In the genomic region with DNA sequence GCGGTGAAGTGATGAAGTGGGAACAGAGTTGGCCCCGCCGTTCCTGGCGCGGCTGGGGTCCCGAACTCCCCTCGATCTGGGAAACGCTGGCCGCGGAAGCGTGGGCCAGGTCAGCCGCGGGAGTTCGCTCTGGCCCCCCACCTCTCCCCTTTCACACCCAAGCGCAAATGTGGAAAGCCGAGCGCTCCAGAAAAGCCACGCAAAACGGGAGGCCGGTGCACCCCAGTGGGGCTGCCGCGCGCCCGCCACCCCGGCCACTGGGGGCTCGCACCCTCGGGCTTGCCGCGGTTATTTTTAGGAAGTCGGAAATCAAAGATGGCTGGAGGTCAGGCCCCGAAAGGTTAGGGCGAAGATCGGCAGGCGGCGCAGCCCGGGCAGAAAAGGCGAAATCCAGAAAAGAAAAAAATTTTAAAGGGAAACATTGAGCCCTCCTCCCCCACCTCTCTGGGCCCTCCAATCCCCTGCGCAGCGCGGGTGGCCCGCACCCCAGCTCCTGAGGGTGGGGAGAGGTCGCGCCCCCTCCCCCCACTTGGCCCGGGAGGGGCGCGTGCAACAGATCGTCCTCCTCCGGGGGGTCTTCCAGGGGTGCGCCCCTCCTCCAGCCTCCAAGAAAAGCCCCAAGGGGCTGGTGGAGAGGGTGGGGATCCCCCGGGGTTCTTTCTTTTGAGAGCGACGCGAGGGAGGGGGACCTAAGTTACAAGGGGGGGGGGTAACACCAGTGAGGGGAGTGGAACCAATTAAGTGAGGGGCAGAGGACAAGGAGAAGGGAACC, we compare ENCODE assay signal across 9 cellular contexts. TPM values are rescaled to one million over a fixed set of nuclear protein-coding genes. Genes with fewer than 3 reads are reported as not detected.
DNase-seq lines count a peak whose midpoint lies in the region; ATAC-seq, FAIRE-seq and TF ChIP-seq lines count a peak whose summit lies in the region.
"Had no signal": no experiment of that assay in that cellular context is flagged by ENCODE, and none has a peak within 500 bp of the region (broad histone marks: within the 10 kb centered on the region; RNA-seq: fewer than 3 reads in every experiment).

No MANE protein-coding gene starts in this region.

- no TSS peak for BruUV-seq in Caco-2 (replicated peaks; lab: Mats Ljungman, UMichigan)

- CTCF ChIA-PET in Caco-2 (lab: Charles Lee), result no interaction called here

- ATAC-seq in GM21619 (IDR thresholded peaks at IDR 0.05; ENCODE audit: unreplicated experiment), result no peak

- no peak for TF ChIP-seq EP300 in ovary (IDR thresholded peaks at IDR 0.05)

- H3K4me3 ChIP-seq in Caco-2 (ENCODE audit: low read depth, low read length) (peak overlapping the region; percentile 54), esophagus (ENCODE audit: low read depth in 1 of 2, low read length in 2 of 2) (peak overlapping the region; percentile 41 to 50), ovary (peak overlapping the region; percentile 1)

- POLR2A ChIA-PET in Caco-2 (lab: Charles Lee), result no interaction called here

- peak overlapping the region; percentile 98 for H3K4me3 Mint-ChIP-seq in Caco-2 (ENCODE audit: unreplicated experiment)

- no peak overlapping the region for H3K27ac ChIP-seq in esophagus (ENCODE audit: low read depth in 2 of 2, low read length in 1 of 2)
- H3K27ac ChIP-seq in ovary, result no peak overlapping the region

- no peak for TF ChIP-seq POLR2A in ovary (IDR thresholded peaks at IDR 0.05)

- H3K9me3 ChIP-seq in Caco-2 (no peaks in the 10 kb centered on the region), esophagus (ENCODE audit: control insufficient read depth in 2 of 2, insufficient read depth in 1 of 2, low read depth in 1 of 2, low read length in 1 of 2) (no peaks in the 10 kb centered on the region), ovary (no peaks in the 10 kb centered on the region)

- H3K27me3 ChIP-seq in Caco-2 (replicated peaks; ENCODE audit: control insufficient read depth, insufficient read depth, low read length) (no peaks in the 10 kb centered on the region), esophagus (ENCODE audit: control insufficient read depth in 1 of 2, insufficient read depth in 2 of 2, low read length in 2 of 2) (peaks cover 7 to 21% of the 10 kb centered on the region in 2 donors), ovary (no peaks in the 10 kb centered on the region)

- H3K27me3 Mint-ChIP-seq in Caco-2 (ENCODE audit: insufficient read depth, unreplicated experiment), result no peaks in the 10 kb centered on the region

- 1 to 2% methylated on average over 46 to 53 of the region's 53 CpGs for WGBS in esophagus, 2 donors
- 0 to 1% (median 1%) methylated on average over 42 to 53 of the region's 53 CpGs for WGBS in ovary, 3 donors

- in situ Hi-C loops in KBM-7 (cut with MboI; ENCODE audit: low pct_unique_long_range_greater_than_20kb, low sequenced_read_pairs), result no loop called here

- peaks cover 76% of the 10 kb centered on the region for H3K4me1 Mint-ChIP-seq in Caco-2 (ENCODE audit: low read depth, unreplicated experiment)

- intact Hi-C loops in Caco-2 (cut with micrococcal nuclease; ENCODE audit: unreplicated experiment) (loop anchor here (5.0 kb wide), 4 partner anchors 51 to 429 kb away; no protein-coding TSS in a partner anchor), ovary (cut with DNase I) (loop anchor here in 1 of 4 donors (10.0 kb wide), 1 partner anchor 283 kb away; no protein-coding TSS in a partner anchor)

- H3K4me1 ChIP-seq in Caco-2 (peaks cover 69% of the 10 kb centered on the region), esophagus (ENCODE audit: control insufficient read depth in 2 of 2, insufficient read depth in 2 of 2, low read length in 1 of 2) (peaks cover 6 to 12% of the 10 kb centered on the region in 2 donors), ovary (ENCODE audit: insufficient read depth) (peaks cover 5% of the 10 kb centered on the region)

- peak; percentile 76 to 81 for DNase-seq in Caco-2
- DNase-seq in NOMO-1 (lab: John Stamatoyannopoulos, UW; ENCODE audit: unreplicated experiment in 2 of 2), result peak; percentile 25 to 66
- DNase-seq in ovary, result no peak
- no peak for DNase-seq in urothelium cell line (ENCODE audit: low spot score)
- DNase-seq in KBM-7, result no peak
- DNase-seq in kidney tubule cell (ENCODE audit: low spot score), result no peak

- no peak for FAIRE-seq in urothelium cell line (lab: Jason Lieb, UNC)

- H3K36me3 ChIP-seq in Caco-2 (ENCODE audit: control insufficient read depth, insufficient read depth, low read length) (no peaks in the 10 kb centered on the region), esophagus (ENCODE audit: control insufficient read depth in 2 of 2, insufficient read depth in 2 of 2, low read length in 1 of 2) (no peaks in the 10 kb centered on the region), ovary (no peaks in the 10 kb centered on the region)

- peak overlapping the region; percentile 96 for H3K27ac Mint-ChIP-seq in Caco-2 (ENCODE audit: unreplicated experiment)

- H3K36me3 Mint-ChIP-seq in Caco-2 (ENCODE audit: insufficient read depth, unreplicated experiment), result peaks cover 32% of the 10 kb centered on the region

- TF ChIP-seq CTCF in Caco-2 (IDR thresholded peaks at IDR 0.05; ENCODE audit: insufficient read depth in 1 of 2, low read depth in 1 of 2, low read length in 1 of 2, severe bottlenecking in 1 of 2, unreplicated experiment in 1 of 2) (peak; percentile 35 to 43), ovary (IDR thresholded peaks at IDR 0.05) (no peak)

- no peaks in the 10 kb centered on the region for H3K9me3 Mint-ChIP-seq in Caco-2 (ENCODE audit: unreplicated experiment)

RNA-seq across cellular contexts. Expression of gene SALL4, which starts 0.9 kb away (rescaled TPM):
- total RNA-seq in Caco-2 (2022) (75.8 and 84.5 TPM in 2 replicates), ovary (under 1 TPM in 4 of 7 donors, not detected in 3; 0.27 to 0.57 (median 0.32) TPM)
- polyA plus RNA-seq in esophagus (under 1 TPM; 0.08 to 0.14 TPM), ovary (under 1 TPM; 0.03 to 0.15 TPM)
- total RNA-seq: H4 had no signal

RNA-seq across cellular contexts. Expression of gene ATP9A, which starts 33.2 kb away (rescaled TPM):
- total RNA-seq in Caco-2 (2022), result 102 and 104 TPM in 2 replicates
- 1 to 10 TPM; 5.0 to 7.5 TPM for polyA plus RNA-seq in esophagus
- 10 to 100 TPM; 20.0 to 44.6 (median 34.9) TPM for total RNA-seq in ovary
- 10 to 100 TPM; 12.9 to 27.8 TPM for polyA plus RNA-seq in ovary

Comparison
In these comparisons a context has a peak if more than half of its experiments do, and no peak if none do; other contexts are left out.
1. DNase-seq: peak in Caco-2 (2 of 2) and NOMO-1 (2 of 2); none in ovary (0 of 5), urothelium cell line (single experiment), KBM-7 (single experiment) and kidney tubule cell (single experiment).
2. H3K4me3 ChIP-seq: peak in every context shown above with its lines; median percentile 54 in Caco-2; 46 in esophagus; 1 in ovary.
3. CTCF ChIP-seq: peak in Caco-2 (2 of 2); none in ovary (0 of 3).
4. RNA of gene SALL4, which starts 0.9 kb away (total RNA-seq): 75.8 to 84.5 TPM in Caco-2; 0.27 to 0.57 TPM in ovary; every median in the first group is over 10 times any median in the second.